In genomic region chr12:113647048-113647447, GRCh38 we compare ENCODE assay signal across 13 cellular contexts.
DNase-seq lines count a peak whose midpoint lies in the region; ATAC-seq and TF ChIP-seq lines count a peak whose summit lies in the region.
"Had no signal": no experiment of that assay in that cellular context is flagged by ENCODE, and none has a peak within 500 bp of the region (broad histone marks: within the 10 kb centered on the region; RNA-seq: fewer than 3 reads in every experiment).

No MANE protein-coding gene starts in this region.

- no peaks in the 10 kb centered on the region; a peak in 1 of 7 replicates for H3K36me3 Mint-ChIP-seq in H9 (ENCODE audit: insufficient read depth in 1 of 3, low read depth in 3 of 3)
- no peaks in the 10 kb centered on the region for H3K36me3 Mint-ChIP-seq in nephron progenitor cell (ENCODE audit: low read depth)
- no peaks in the 10 kb centered on the region for H3K36me3 Mint-ChIP-seq in CD4-positive, alpha-beta T cell (ENCODE audit: low read depth)

- H3K9me3 Mint-ChIP-seq in H9 (no peaks in the 10 kb centered on the region), nephron progenitor cell (no peaks in the 10 kb centered on the region)
- no peaks in the 10 kb centered on the region for H3K9me3 Mint-ChIP-seq in CD4-positive, alpha-beta T cell

- ATAC-seq in GM21576 (IDR thresholded peaks at IDR 0.05; ENCODE audit: unreplicated experiment) = no peak
- ATAC-seq in CD4-positive, alpha-beta T cell (ENCODE audit: poor library complexity) = no peak
- ATAC-seq in sciatic nerve = no peak

- CTCF ChIA-PET in CD4-positive, alpha-beta T cell (lab: Charles Lee) = no interaction called here

- H3K4me3 ChIP-seq in SU-DHL-6 (ENCODE audit: insufficient read depth, low read length, poor library complexity, severe bottlenecking) = no peak overlapping the region

- H3K4me2 ChIP-seq in H9 (ENCODE audit: insufficient read depth, insufficient read length, low read length) = no peak overlapping the region
- no peak overlapping the region for H3K4me2 ChIP-seq in SU-DHL-6 (ENCODE audit: low read depth, low read length, poor library complexity, severe bottlenecking)

- H2BK120ac ChIP-seq in H9 (ENCODE audit: low read depth, low read length, poor library complexity, severe bottlenecking) = no peak overlapping the region

- peak; percentile 13 for DNase-seq in NCI-H2171 treated with DMSO at 0.1 percent for 48 hours (lab: John Stamatoyannopoulos, UW)
- no peak for DNase-seq in NCI-H2171 (lab: John Stamatoyannopoulos, UW)
- DNase-seq in H9 = no peak
- peak; percentile 36 for DNase-seq in nephron progenitor cell
- no peak for DNase-seq in CD4-positive, alpha-beta T cell
- DNase-seq in sciatic nerve (ENCODE audit: low spot score) = no peak
- DNase-seq: activated CD4-positive, CD25-positive, alpha-beta regulatory T cell treated with anti-CD3 and anti-CD28 coated beads, Interleukin-2, amount 50 U/mL, for 72 hours; activated naive CD4-positive, alpha-beta T cell treated with Interleukin-2 at 50 U/mL for 16 hours; mammary epithelial cell; NCI-H1694; retina had no signal

- no CpG with 5 or more reads among the region's 4 CpGs for WGBS in H9 (ENCODE audit: extremely low coverage, insufficient read length, low lambda C conversion rate)

- no peaks in the 10 kb centered on the region for H3K36me3 ChIP-seq in SU-DHL-6 (ENCODE audit: low read length)

- no peak overlapping the region for H3K23ac ChIP-seq in H9 (ENCODE audit: insufficient read length, low read depth, low read length)

- H3K56ac ChIP-seq in H9 (ENCODE audit: insufficient read length, low read depth, low read length) = no peak overlapping the region

- H3K14ac ChIP-seq in H9 (ENCODE audit: insufficient read depth, low read length) = no peak overlapping the region

- no peaks in the 10 kb centered on the region for H3K23me2 ChIP-seq in H9 (ENCODE audit: insufficient read length, low read depth, low read length, poor library complexity, severe bottlenecking)

- no peak overlapping the region for H3K27ac Mint-ChIP-seq in H9
- H3K27ac Mint-ChIP-seq in nephron progenitor cell = no peak overlapping the region
- H3K27ac Mint-ChIP-seq in CD4-positive, alpha-beta T cell = no peak overlapping the region

- H3K4me1 ChIP-seq in H9 (ENCODE audit: insufficient read depth, low read length) = no peaks in the 10 kb centered on the region; the same call in 1 of the 2 replicates

- H3K4me1 Mint-ChIP-seq in H9 (peaks cover 20 to 35% of the 10 kb centered on the region in 2 experiments), nephron progenitor cell (no peaks in the 10 kb centered on the region)
- H3K4me1 Mint-ChIP-seq in CD4-positive, alpha-beta T cell (ENCODE audit: low read depth) = no peaks in the 10 kb centered on the region

- no peak overlapping the region for H2AK5ac ChIP-seq in H9 (ENCODE audit: insufficient read length, low read length)

- no peak overlapping the region for H3T11ph ChIP-seq in H9 (ENCODE audit: low read length)

- no peaks in the 10 kb centered on the region for H3K9me2 ChIP-seq in SU-DHL-6 (replicated peaks; ENCODE audit: insufficient read depth, low read length)

- no peak overlapping the region for H3K4ac ChIP-seq in H9 (ENCODE audit: low read depth, low read length)

- no peak overlapping the region for H2BK15ac ChIP-seq in H9 (ENCODE audit: low read depth, low read length)

- H2BK20ac ChIP-seq in H9 (ENCODE audit: low read depth, low read length, poor library complexity, severe bottlenecking) = no peak overlapping the region

- H2BK12ac ChIP-seq in H9 (ENCODE audit: insufficient read length, low read depth, low read length) = no peak overlapping the region

- H3F3A ChIP-seq in SU-DHL-6 (ENCODE audit: insufficient read depth) = no peaks in the 10 kb centered on the region

- no peak overlapping the region for H3K18ac ChIP-seq in H9 (ENCODE audit: insufficient read length, low read depth, low read length)

- H3K9ac ChIP-seq in H9 (ENCODE audit: extremely low read depth, insufficient read length, low read length) = no peak overlapping the region
- H3K9ac ChIP-seq in SU-DHL-6 (ENCODE audit: low read length) = no peak overlapping the region

- POLR2A ChIA-PET in CD4-positive, alpha-beta T cell (lab: Charles Lee) = no interaction called here

- TF ChIP-seq CTCF in H9 (conservative IDR thresholded peaks at IDR 0.05) (peak; percentile 64), SU-DHL-6 (IDR thresholded peaks at IDR 0.05; ENCODE audit: insufficient read depth, low read length, poor library complexity, severe bottlenecking) (peak; percentile 9), nephron progenitor cell (IDR thresholded peaks at IDR 0.05) (peak; percentile 31)
- no peak for TF ChIP-seq CTCF in CD4-positive, alpha-beta T cell (IDR thresholded peaks at IDR 0.05)

- H4K8ac ChIP-seq in H9 (replicated peaks; ENCODE audit: insufficient read length, low read depth, low read length) = no peak overlapping the region

- no peaks in the 10 kb centered on the region for H3K79me1 ChIP-seq in H9 (ENCODE audit: insufficient read depth, low read depth, low read length, poor library complexity, severe bottlenecking)

- H3K4me3 Mint-ChIP-seq in H9 (no peak overlapping the region), nephron progenitor cell (no peak overlapping the region)
- no peak overlapping the region for H3K4me3 Mint-ChIP-seq in CD4-positive, alpha-beta T cell

- H4K20me1 ChIP-seq in H9 (ENCODE audit: control insufficient read depth, insufficient read depth, insufficient read length) (no peaks in the 10 kb centered on the region), SU-DHL-6 (ENCODE audit: low read depth, low read length) (no peaks in the 10 kb centered on the region)

- H3K27ac ChIP-seq in H9 (ENCODE audit: insufficient read length, low read depth, low read length) (no peak overlapping the region), SU-DHL-6 (ENCODE audit: low read depth, low read length) (no peak overlapping the region)
- no peak overlapping the region for H3K27ac ChIP-seq in CD4-positive, alpha-beta T cell (ENCODE audit: low read depth, low read length)

- H4K91ac ChIP-seq in H9 (ENCODE audit: insufficient read length, low read depth, low read length) = no peak overlapping the region

- H2BK5ac ChIP-seq in H9 (ENCODE audit: insufficient read length, low read length) = no peak overlapping the region

- H3K27me3 ChIP-seq in H9 (ENCODE audit: insufficient read depth, low read length) (no peaks in the 10 kb centered on the region), SU-DHL-6 (ENCODE audit: low read length) (no peaks in the 10 kb centered on the region)
- H3K27me3 ChIP-seq in CD4-positive, alpha-beta T cell (ENCODE audit: control insufficient read depth, insufficient read depth, low read length) = peaks cover 32% of the 10 kb centered on the region

- intact Hi-C loops in CD4-positive, alpha-beta T cell (cut with DNase I, micrococcal nuclease) = no loop called here
- intact Hi-C loops in sciatic nerve (cut with DNase I) = no loop called here

- peaks cover 20% of the 10 kb centered on the region for H3K27me3 Mint-ChIP-seq in H9 (ENCODE audit: low read depth)
- peaks cover 61% of the 10 kb centered on the region for H3K27me3 Mint-ChIP-seq in nephron progenitor cell (ENCODE audit: low read depth, poor library complexity)
- peaks cover 82% of the 10 kb centered on the region for H3K27me3 Mint-ChIP-seq in CD4-positive, alpha-beta T cell

- H4K5ac ChIP-seq in H9 (ENCODE audit: insufficient read length, low read depth, low read length) = no peak overlapping the region

- no peaks in the 10 kb centered on the region for H3K9me3 ChIP-seq in H9 (ENCODE audit: control insufficient read depth, low read depth, low read length)
- H3K9me3 ChIP-seq in SU-DHL-6 (ENCODE audit: insufficient read depth, low read length) = no peaks in the 10 kb centered on the region
- no peaks in the 10 kb centered on the region for H3K9me3 ChIP-seq in CD4-positive, alpha-beta T cell (ENCODE audit: control insufficient read depth, low read length)

- H3K79me2 ChIP-seq in H9 (ENCODE audit: insufficient read depth, low read length) (no peaks in the 10 kb centered on the region), SU-DHL-6 (ENCODE audit: insufficient read depth, low read length) (no peaks in the 10 kb centered on the region)

- no peak overlapping the region for H2AFZ ChIP-seq in H9 (ENCODE audit: low read length)
- H2AFZ ChIP-seq in SU-DHL-6 (ENCODE audit: low read depth, low read length, severe bottlenecking) = no peak overlapping the region

Comparison
In these comparisons a context has a peak if more than half of its experiments do, and no peak if none do; other contexts are left out.
1. DNase-seq: peak in NCI-H2171 treated with DMSO at 0.1 percent for 48 hours (single experiment) and nephron progenitor cell (single experiment); none in NCI-H2171 (single experiment), H9 (single experiment), CD4-positive, alpha-beta T cell (0 of 10) and sciatic nerve (single experiment).